Comparison of ENCODE assay signal across 1 cellular context in the genomic region with DNA sequence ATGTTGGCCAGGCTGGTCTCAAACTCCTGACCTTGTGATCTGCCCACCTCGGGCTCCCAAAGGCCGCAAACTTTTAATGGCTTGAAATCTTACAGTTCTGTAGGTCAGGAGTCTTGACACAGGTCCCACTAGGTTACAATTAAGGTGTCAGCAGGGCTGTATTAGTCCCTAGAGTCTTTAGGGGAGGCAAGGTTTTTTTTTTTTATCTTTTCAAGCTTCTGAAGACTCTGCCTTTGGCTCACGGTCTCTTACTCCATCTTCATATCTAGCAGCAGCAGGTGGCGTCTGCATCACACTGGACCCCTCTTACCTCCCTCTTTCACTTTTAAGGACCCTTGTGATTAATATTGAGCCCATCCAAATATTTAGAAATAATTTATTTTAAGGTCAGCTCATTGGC.
TF ChIP-seq lines count a peak whose summit lies in the region.

No MANE protein-coding gene starts in this region.

TF ChIP-seq in SK-N-SH, 30 proteins besides CTCF, POLR2A, EP300 and RAD21 (continued from another document):
- TF ChIP-seq, protein P1, sequence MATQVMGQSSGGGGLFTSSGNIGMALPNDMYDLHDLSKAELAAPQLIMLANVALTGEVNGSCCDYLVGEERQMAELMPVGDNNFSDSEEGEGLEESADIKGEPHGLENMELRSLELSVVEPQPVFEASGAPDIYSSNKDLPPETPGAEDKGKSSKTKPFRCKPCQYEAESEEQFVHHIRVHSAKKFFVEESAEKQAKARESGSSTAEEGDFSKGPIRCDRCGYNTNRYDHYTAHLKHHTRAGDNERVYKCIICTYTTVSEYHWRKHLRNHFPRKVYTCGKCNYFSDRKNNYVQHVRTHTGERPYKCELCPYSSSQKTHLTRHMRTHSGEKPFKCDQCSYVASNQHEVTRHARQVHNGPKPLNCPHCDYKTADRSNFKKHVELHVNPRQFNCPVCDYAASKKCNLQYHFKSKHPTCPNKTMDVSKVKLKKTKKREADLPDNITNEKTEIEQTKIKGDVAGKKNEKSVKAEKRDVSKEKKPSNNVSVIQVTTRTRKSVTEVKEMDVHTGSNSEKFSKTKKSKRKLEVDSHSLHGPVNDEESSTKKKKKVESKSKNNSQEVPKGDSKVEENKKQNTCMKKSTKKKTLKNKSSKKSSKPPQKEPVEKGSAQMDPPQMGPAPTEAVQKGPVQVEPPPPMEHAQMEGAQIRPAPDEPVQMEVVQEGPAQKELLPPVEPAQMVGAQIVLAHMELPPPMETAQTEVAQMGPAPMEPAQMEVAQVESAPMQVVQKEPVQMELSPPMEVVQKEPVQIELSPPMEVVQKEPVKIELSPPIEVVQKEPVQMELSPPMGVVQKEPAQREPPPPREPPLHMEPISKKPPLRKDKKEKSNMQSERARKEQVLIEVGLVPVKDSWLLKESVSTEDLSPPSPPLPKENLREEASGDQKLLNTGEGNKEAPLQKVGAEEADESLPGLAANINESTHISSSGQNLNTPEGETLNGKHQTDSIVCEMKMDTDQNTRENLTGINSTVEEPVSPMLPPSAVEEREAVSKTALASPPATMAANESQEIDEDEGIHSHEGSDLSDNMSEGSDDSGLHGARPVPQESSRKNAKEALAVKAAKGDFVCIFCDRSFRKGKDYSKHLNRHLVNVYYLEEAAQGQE (IDR thresholded peaks at IDR 0.05; ENCODE audit: low read depth, low read length) = no peak
- TF ChIP-seq RXRA (IDR thresholded peaks at IDR 0.05; ENCODE audit: borderline replicate concordance, low read depth) (no peak), SIN3A (IDR thresholded peaks at IDR 0.05; ENCODE audit: borderline replicate concordance, low read depth, low read length) (no peak), EZH2phosphoT487 (IDR thresholded peaks at IDR 0.05; ENCODE audit: borderline replicate concordance, low read depth) (no peak), GATA2 (CRISPR knock-in tag; IDR thresholded peaks at IDR 0.05) (no peak), GABPA (IDR thresholded peaks at IDR 0.05; ENCODE audit: low read depth) (no peak), TEAD4 (IDR thresholded peaks at IDR 0.05; ENCODE audit: borderline replicate concordance, insufficient read depth) (no peak), MXI1 (IDR thresholded peaks at IDR 0.05; ENCODE audit: low read depth, low read length) (no peak), SMC3 (IDR thresholded peaks at IDR 0.05; ENCODE audit: low read depth, low read length) (no peak), TAF1 (IDR thresholded peaks at IDR 0.05; ENCODE audit: borderline replicate concordance, low read depth, low read length) (no peak), MEF2A (IDR thresholded peaks at IDR 0.05; ENCODE audit: borderline replicate concordance, low read depth) (no peak), RFX5 (IDR thresholded peaks at IDR 0.05; ENCODE audit: low read length) (no peak), TCF12 (IDR thresholded peaks at IDR 0.05) (no peak)
- TF ChIP-seq, protein P2, sequence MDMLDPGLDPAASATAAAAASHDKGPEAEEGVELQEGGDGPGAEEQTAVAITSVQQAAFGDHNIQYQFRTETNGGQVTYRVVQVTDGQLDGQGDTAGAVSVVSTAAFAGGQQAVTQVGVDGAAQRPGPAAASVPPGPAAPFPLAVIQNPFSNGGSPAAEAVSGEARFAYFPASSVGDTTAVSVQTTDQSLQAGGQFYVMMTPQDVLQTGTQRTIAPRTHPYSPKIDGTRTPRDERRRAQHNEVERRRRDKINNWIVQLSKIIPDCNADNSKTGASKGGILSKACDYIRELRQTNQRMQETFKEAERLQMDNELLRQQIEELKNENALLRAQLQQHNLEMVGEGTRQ (IDR thresholded peaks at IDR 0.05; ENCODE audit: borderline replicate concordance, low read depth, low read length) = no peak
- TF ChIP-seq, protein P3, sequence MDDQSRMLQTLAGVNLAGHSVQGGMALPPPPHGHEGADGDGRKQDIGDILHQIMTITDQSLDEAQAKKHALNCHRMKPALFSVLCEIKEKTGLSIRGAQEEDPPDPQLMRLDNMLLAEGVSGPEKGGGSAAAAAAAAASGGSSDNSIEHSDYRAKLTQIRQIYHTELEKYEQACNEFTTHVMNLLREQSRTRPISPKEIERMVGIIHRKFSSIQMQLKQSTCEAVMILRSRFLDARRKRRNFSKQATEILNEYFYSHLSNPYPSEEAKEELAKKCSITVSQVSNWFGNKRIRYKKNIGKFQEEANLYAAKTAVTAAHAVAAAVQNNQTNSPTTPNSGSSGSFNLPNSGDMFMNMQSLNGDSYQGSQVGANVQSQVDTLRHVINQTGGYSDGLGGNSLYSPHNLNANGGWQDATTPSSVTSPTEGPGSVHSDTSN (IDR thresholded peaks at IDR 0.05) = no peak
- TF ChIP-seq, protein P4, sequence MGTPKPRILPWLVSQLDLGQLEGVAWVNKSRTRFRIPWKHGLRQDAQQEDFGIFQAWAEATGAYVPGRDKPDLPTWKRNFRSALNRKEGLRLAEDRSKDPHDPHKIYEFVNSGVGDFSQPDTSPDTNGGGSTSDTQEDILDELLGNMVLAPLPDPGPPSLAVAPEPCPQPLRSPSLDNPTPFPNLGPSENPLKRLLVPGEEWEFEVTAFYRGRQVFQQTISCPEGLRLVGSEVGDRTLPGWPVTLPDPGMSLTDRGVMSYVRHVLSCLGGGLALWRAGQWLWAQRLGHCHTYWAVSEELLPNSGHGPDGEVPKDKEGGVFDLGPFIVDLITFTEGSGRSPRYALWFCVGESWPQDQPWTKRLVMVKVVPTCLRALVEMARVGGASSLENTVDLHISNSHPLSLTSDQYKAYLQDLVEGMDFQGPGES (IDR thresholded peaks at IDR 0.05; ENCODE audit: low read depth, low read length) = no peak
